In genomic region chr12:93380480-93381121, GRCh38 we compare ENCODE assay signal across 8 cellular contexts. TPM values are rescaled to one million over a fixed set of nuclear protein-coding genes. Genes with fewer than 3 reads are reported as not detected.
DNase-seq lines count a peak whose midpoint lies in the region; ATAC-seq and TF ChIP-seq lines count a peak whose summit lies in the region.

No MANE protein-coding gene starts in this region.

- H3K4me1 ChIP-seq in iPS-15b (ENCODE audit: control insufficient read depth, insufficient read depth, low read length) (peaks cover 22% of the 10 kb centered on the region), suprapubic skin (peaks cover 42% of the 10 kb centered on the region)

- no peak for ATAC-seq in activated CD8-positive, alpha-beta T cell treated with anti-CD3 and anti-CD28 coated beads for 36 hours
- no peak for ATAC-seq in GM19455 (IDR thresholded peaks at IDR 0.05; ENCODE audit: unreplicated experiment)

- no peaks in the 10 kb centered on the region for H3K9me3 ChIP-seq in iPS-15b (ENCODE audit: control insufficient read depth, insufficient read depth, low read length)
- no peaks in the 10 kb centered on the region for H3K9me3 ChIP-seq in suprapubic skin

- 55% methylated on average over 2 of the region's 2 CpGs for WGBS in suprapubic skin

- H3K4me1 Mint-ChIP-seq in activated CD8-positive, alpha-beta T cell treated with anti-CD3 and anti-CD28 coated beads for 36 hours (ENCODE audit: low read depth): peaks cover 42% of the 10 kb centered on the region

- no peak overlapping the region for H3K9ac ChIP-seq in iPS-15b (ENCODE audit: low read depth, low read length)

- CTCF ChIA-PET in activated CD8-positive, alpha-beta T cell treated with anti-CD3 and anti-CD28 coated beads for 36 hours (lab: Charles Lee): interaction anchor here (0.9 to 9.2 kb wide), 13 partner anchors 9 to 721 kb away, joined by 3 to 47 read pairs (median 9); no protein-coding TSS in a partner anchor

- no peak overlapping the region for H3K27ac ChIP-seq in suprapubic skin

- H3K27ac Mint-ChIP-seq in activated CD8-positive, alpha-beta T cell treated with anti-CD3 and anti-CD28 coated beads for 36 hours: peak overlapping the region; percentile 26

- intact Hi-C loops in activated CD8-positive, alpha-beta T cell treated with anti-CD3 and anti-CD28 coated beads for 36 hours (cut with micrococcal nuclease): loop anchor here (10.0 kb wide), 1 partner anchor 286 kb away; no protein-coding TSS in a partner anchor

- H3K36me3 Mint-ChIP-seq in activated CD8-positive, alpha-beta T cell treated with anti-CD3 and anti-CD28 coated beads for 36 hours (ENCODE audit: low read depth): peaks cover 28% of the 10 kb centered on the region

- DNase-seq in DMS114 treated with DMSO at 0.1 percent for 48 hours (lab: John Stamatoyannopoulos, UW; ENCODE audit: unreplicated experiment): peak; percentile 46
- DNase-seq in activated CD8-positive, alpha-beta T cell treated with anti-CD3 and anti-CD28 coated beads for 36 hours: no peak
- DNase-seq in suprapubic skin (ENCODE audit: low spot score in 2 of 2): no peak
- DNase-seq in GM20000 (ENCODE audit: low spot score): no peak
- no peak for DNase-seq in MV-4-11 (lab: John Stamatoyannopoulos, UW)

- H3K36me3 ChIP-seq in iPS-15b (ENCODE audit: control insufficient read depth, insufficient read depth, low read length): no peaks in the 10 kb centered on the region
- no peaks in the 10 kb centered on the region for H3K36me3 ChIP-seq in suprapubic skin

- POLR2A ChIA-PET in activated CD8-positive, alpha-beta T cell treated with anti-CD3 and anti-CD28 coated beads for 36 hours (lab: Charles Lee): interaction anchor here (0.6 to 1.4 kb wide), 6 partner anchors 11 to 544 kb away, joined by 3 read pairs; no protein-coding TSS in a partner anchor

- H3K4me3 ChIP-seq in iPS-15b (ENCODE audit: low read depth, low read length): peak overlapping the region; percentile 97
- H3K4me3 ChIP-seq in suprapubic skin: peak overlapping the region; percentile 88

- TF ChIP-seq POLR2A in suprapubic skin (IDR thresholded peaks at IDR 0.05): no peak

- H3K9me3 Mint-ChIP-seq in activated CD8-positive, alpha-beta T cell treated with anti-CD3 and anti-CD28 coated beads for 36 hours: no peaks in the 10 kb centered on the region

- peak; percentile 16; the same call in 1 of the 2 replicates for TF ChIP-seq RAD21 in Ishikawa (IDR thresholded peaks at IDR 0.05; ENCODE audit: low read depth)

- no peaks in the 10 kb centered on the region for H3K27me3 Mint-ChIP-seq in activated CD8-positive, alpha-beta T cell treated with anti-CD3 and anti-CD28 coated beads for 36 hours

- no peak for TF ChIP-seq CTCF in activated CD8-positive, alpha-beta T cell treated with anti-CD3 and anti-CD28 coated beads for 36 hours (IDR thresholded peaks at IDR 0.05)
- TF ChIP-seq CTCF in suprapubic skin (IDR thresholded peaks at IDR 0.05): no peak
- no peak for TF ChIP-seq CTCF in GM20000 (IDR thresholded peaks at IDR 0.05; ENCODE audit: extremely low read depth, missing control alignments)

- TF ChIP-seq EP300 in Ishikawa (IDR thresholded peaks at IDR 0.05; ENCODE audit: borderline replicate concordance): no peak
- no peak for TF ChIP-seq EP300 in suprapubic skin (IDR thresholded peaks at IDR 0.05)

- peak overlapping the region; percentile 92 for H3K4me3 Mint-ChIP-seq in activated CD8-positive, alpha-beta T cell treated with anti-CD3 and anti-CD28 coated beads for 36 hours

- H3K27me3 ChIP-seq in iPS-15b (ENCODE audit: control insufficient read depth, insufficient read depth, low read length) (no peaks in the 10 kb centered on the region), suprapubic skin (no peaks in the 10 kb centered on the region)

TF ChIP-seq in Ishikawa, 13 proteins besides CTCF, POLR2A, EP300 and RAD21:
- no peak for TF ChIP-seq TAF1 (IDR thresholded peaks at IDR 0.05; ENCODE audit: low read depth)
- no peak for TF ChIP-seq TEAD4 (IDR thresholded peaks at IDR 0.05)
- no peak for TF ChIP-seq CEBPB (IDR thresholded peaks at IDR 0.05)
- TF ChIP-seq USF1 (IDR thresholded peaks at IDR 0.05): no peak
- no peak for TF ChIP-seq TCF12 (IDR thresholded peaks at IDR 0.05; ENCODE audit: low read depth)

RNA-seq across cellular contexts. Expression of gene NUDT4, which starts 2.9 kb away (rescaled TPM):
- total RNA-seq in activated CD8-positive, alpha-beta T cell treated with anti-CD3 and anti-CD28 coated beads for 36 hours: 10 to 100 TPM; 54.9 to 61.9 TPM
- total RNA-seq in suprapubic skin: 10 to 100 TPM; 27.1 to 46.7 (median 34.5) TPM
